27 cellular contexts compared by ENCODE assay signal in genomic region chr16:88341551-88342290, GRCh38.
"Had no signal": no experiment of that assay in that cellular context is flagged by ENCODE, and none has a peak within 500 bp of the region (broad histone marks: within the 10 kb centered on the region; RNA-seq: fewer than 3 reads in every experiment).

No MANE protein-coding gene starts in this region.

- H3K4me3 ChIP-seq: esophagus muscularis mucosa, heart right ventricle, neural progenitor cell, skin epidermis, testis, transverse colon had no signal

- FAIRE-seq: astrocyte had no signal

- H3K36me3 ChIP-seq: brain microvascular endothelial cell, esophagus muscularis mucosa, heart right ventricle, neural progenitor cell, transverse colon, WERI-Rb-1 had no signal

- H2AFZ ChIP-seq: neural progenitor cell had no signal

- H3K4me1 ChIP-seq: esophagus muscularis mucosa, foreskin keratinocyte, heart right ventricle, neural progenitor cell, testis, transverse colon had no signal

- ATAC-seq: activated CD4-positive, CD25-positive, alpha-beta regulatory T cell treated with anti-CD3 and anti-CD28 coated beads, Interleukin-2, amount 50 U/mL, for 24 hours; natural killer cell; sciatic nerve had no signal

- H3K9ac ChIP-seq: neural progenitor cell had no signal

- H3K4me2 ChIP-seq: neural progenitor cell had no signal

- H3K9me3 ChIP-seq: testis, transverse colon had no signal

- DNase-seq: activated CD4-positive, alpha-beta T cell treated with anti-CD3 and anti-CD28 coated beads for 48 hours; activated CD4-positive, alpha-beta T cell treated with anti-CD3 and anti-CD28 coated beads, Interleukin-2, amount 50 U/mL, for 48 hours; activated CD8-positive, alpha-beta memory T cell treated with anti-CD3 and anti-CD28 coated beads, Interleukin-2, amount 50 U/mL, for 4 hours; activated gamma-delta T cell; activated naive CD4-positive, alpha-beta T cell treated with anti-CD3 and anti-CD28 coated beads, Interleukin-2, amount 10 ng/mL, durations not matched to agents 7 days and 5 days; activated naive CD8-positive, alpha-beta T cell treated with anti-CD3 and anti-CD28 coated beads, Interleukin-2, amount 10 ng/mL, durations not matched to agents 7 days and 5 days; activated T-cell treated with anti-CD3 and anti-CD28 coated beads, Interleukin-2, amount 50 U/mL, for 1 hour; brain microvascular endothelial cell; caudate nucleus; endodermal cell; foreskin keratinocyte; heart right ventricle; mesenchymal stem cell; natural killer cell; stimulated activated CD4-positive, alpha-beta T cell treated with anti-CD3 and anti-CD28 coated beads, Interleukin-12 subunit alpha, Interleukin-12 subunit beta, amount 100 ng/mL, for 4 hours; stimulated activated CD4-positive, alpha-beta T cell treated with anti-CD3 and anti-CD28 coated beads, Interleukin-4, amount 100 ng/mL, for 1 hour; stimulated activated naive CD8-positive, alpha-beta T cell treated with anti-CD3 and anti-CD28 coated beads, Interleukin-15, Interleukin-2, amounts not matched to agents 100 U/mL and 50 U/mL, for 24 hours; T1000; testis; transverse colon; WERI-Rb-1 had no signal

- H3K27me3 ChIP-seq: brain microvascular endothelial cell, esophagus muscularis mucosa, foreskin keratinocyte, neural progenitor cell, testis, transverse colon had no signal

- H3K27ac ChIP-seq: brain microvascular endothelial cell, esophagus muscularis mucosa, foreskin keratinocyte, heart right ventricle, neural progenitor cell, skin epidermis, testis, transverse colon, WERI-Rb-1 had no signal
